Comparison of ENCODE assay signal across 1 cellular context in the genomic region with DNA sequence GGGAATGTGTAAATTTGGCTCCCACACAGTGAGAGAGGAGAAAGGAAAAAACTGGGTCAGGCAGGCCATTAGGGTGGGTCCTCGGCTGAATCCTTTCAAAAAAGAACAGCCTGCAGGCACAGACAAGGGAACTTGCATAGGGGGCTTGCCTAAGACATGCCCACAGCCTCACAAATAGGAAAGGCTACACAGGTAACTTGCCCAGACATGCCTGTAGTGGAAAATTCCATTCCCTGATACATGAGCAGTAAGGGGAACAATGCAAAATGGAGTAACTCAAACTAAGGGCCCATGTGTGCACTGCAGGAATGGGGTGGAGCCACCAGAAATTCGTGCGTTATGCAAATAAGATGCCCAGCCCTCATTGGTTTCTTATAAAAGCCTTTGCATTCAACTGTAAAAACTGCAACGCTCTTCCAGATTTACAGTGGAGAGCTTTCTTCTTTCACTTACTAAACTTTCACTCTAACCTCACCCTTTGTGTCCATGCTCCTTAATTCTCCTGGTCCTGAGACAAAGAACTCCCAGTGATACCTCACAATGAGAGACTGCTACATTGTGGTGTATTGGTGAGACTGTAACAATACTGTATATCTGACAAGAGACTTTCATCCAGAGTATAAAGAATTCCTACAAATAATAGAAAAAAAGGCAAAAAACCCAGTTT.
TF ChIP-seq lines count a peak whose summit lies in the region.

No MANE protein-coding gene starts in this region.

TF ChIP-seq in GM23338, 12 proteins besides CTCF, POLR2A, EP300 and RAD21 (continued from another document):
- TF ChIP-seq, protein P1, sequence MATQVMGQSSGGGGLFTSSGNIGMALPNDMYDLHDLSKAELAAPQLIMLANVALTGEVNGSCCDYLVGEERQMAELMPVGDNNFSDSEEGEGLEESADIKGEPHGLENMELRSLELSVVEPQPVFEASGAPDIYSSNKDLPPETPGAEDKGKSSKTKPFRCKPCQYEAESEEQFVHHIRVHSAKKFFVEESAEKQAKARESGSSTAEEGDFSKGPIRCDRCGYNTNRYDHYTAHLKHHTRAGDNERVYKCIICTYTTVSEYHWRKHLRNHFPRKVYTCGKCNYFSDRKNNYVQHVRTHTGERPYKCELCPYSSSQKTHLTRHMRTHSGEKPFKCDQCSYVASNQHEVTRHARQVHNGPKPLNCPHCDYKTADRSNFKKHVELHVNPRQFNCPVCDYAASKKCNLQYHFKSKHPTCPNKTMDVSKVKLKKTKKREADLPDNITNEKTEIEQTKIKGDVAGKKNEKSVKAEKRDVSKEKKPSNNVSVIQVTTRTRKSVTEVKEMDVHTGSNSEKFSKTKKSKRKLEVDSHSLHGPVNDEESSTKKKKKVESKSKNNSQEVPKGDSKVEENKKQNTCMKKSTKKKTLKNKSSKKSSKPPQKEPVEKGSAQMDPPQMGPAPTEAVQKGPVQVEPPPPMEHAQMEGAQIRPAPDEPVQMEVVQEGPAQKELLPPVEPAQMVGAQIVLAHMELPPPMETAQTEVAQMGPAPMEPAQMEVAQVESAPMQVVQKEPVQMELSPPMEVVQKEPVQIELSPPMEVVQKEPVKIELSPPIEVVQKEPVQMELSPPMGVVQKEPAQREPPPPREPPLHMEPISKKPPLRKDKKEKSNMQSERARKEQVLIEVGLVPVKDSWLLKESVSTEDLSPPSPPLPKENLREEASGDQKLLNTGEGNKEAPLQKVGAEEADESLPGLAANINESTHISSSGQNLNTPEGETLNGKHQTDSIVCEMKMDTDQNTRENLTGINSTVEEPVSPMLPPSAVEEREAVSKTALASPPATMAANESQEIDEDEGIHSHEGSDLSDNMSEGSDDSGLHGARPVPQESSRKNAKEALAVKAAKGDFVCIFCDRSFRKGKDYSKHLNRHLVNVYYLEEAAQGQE (IDR thresholded peaks at IDR 0.05; ENCODE audit: unreplicated experiment) = no peak
- no peak for TF ChIP-seq JUNB (IDR thresholded peaks at IDR 0.05; ENCODE audit: unreplicated experiment)
